8 cellular contexts compared by ENCODE assay signal in genomic region chr1:215606564-215607168, GRCh38. TPM values are rescaled to one million over a fixed set of nuclear protein-coding genes. Genes with fewer than 3 reads are reported as not detected.
DNase-seq lines count a peak whose midpoint lies in the region; TF ChIP-seq lines count a peak whose summit lies in the region.

No MANE protein-coding gene starts in this region.

- H3K27ac Mint-ChIP-seq in endothelial cell (ENCODE audit: unreplicated experiment): no peak overlapping the region

- no peaks in the 10 kb centered on the region for H3K9me3 ChIP-seq in transverse colon
- no peaks in the 10 kb centered on the region for H3K9me3 ChIP-seq in uterus

- H3K27me3 ChIP-seq in transverse colon: no peaks in the 10 kb centered on the region
- H3K27me3 ChIP-seq in uterus: no peaks in the 10 kb centered on the region

- 74 to 89% methylated on average over 2 of the region's 2 CpGs for WGBS in transverse colon (ENCODE audit: low coverage in 1 of 2), 2 donors

- peak; percentile 65 for TF ChIP-seq CTCF in endothelial cell (IDR thresholded peaks at IDR 0.05; ENCODE audit: unreplicated experiment)
- peak; percentile 31 to 48 (median 35) for TF ChIP-seq CTCF in transverse colon (IDR thresholded peaks at IDR 0.05)
- TF ChIP-seq CTCF in uterus (IDR thresholded peaks at IDR 0.05): peak in 2 of 4 experiments; percentile 34 to 39

- H3K36me3 ChIP-seq in transverse colon (peaks cover 0 to 36% (median 4%) of the 10 kb centered on the region in 4 donors), uterus (no peaks in the 10 kb centered on the region)

- intact Hi-C loops in transverse colon (cut with DNase I; ENCODE audit: low total_unique reads) (no loop called here), uterus (cut with DNase I; ENCODE audit: low total_unique reads) (no loop called here)

- peaks cover 0 to 3% (median under 1%) of the 10 kb centered on the region in 4 donors for H3K4me1 ChIP-seq in transverse colon
- H3K4me1 ChIP-seq in uterus: no peaks in the 10 kb centered on the region

- TF ChIP-seq POLR2A in transverse colon (IDR thresholded peaks at IDR 0.05) (no peak), uterus (IDR thresholded peaks at IDR 0.05) (no peak)

- H3K27me3 Mint-ChIP-seq in endothelial cell (ENCODE audit: unreplicated experiment): no peaks in the 10 kb centered on the region

- no peak overlapping the region for H3K4me3 ChIP-seq in transverse colon
- H3K4me3 ChIP-seq in uterus: no peak overlapping the region

- no peaks in the 10 kb centered on the region for H3K4me1 Mint-ChIP-seq in endothelial cell (ENCODE audit: unreplicated experiment)

- in situ Hi-C loops in transverse colon (cut with MboI; ENCODE audit: low pct_ligation_motif_present in 1 of 4, low pct_unique_long_range_greater_than_20kb in 1 of 4, low sequenced_read_pairs in 3 of 4): no loop called here

- TF ChIP-seq EP300 in transverse colon (IDR thresholded peaks at IDR 0.05; ENCODE audit: low read depth): no peak

- H3K27ac ChIP-seq in transverse colon: no peak overlapping the region
- H3K27ac ChIP-seq in uterus: no peak overlapping the region

- H3K36me3 Mint-ChIP-seq in endothelial cell (ENCODE audit: low read depth, unreplicated experiment): peaks cover 6% of the 10 kb centered on the region

- H3K4me3 Mint-ChIP-seq in endothelial cell (ENCODE audit: unreplicated experiment): no peak overlapping the region

- peak; percentile 20 for DNase-seq in SKM-1 treated with dmso at 0.1 percent for 144 hours (lab: John Stamatoyannopoulos, UW; ENCODE audit: unreplicated experiment)
- DNase-seq in SKM-1 (lab: John Stamatoyannopoulos, UW; ENCODE audit: unreplicated experiment): no peak
- DNase-seq in M059J (ENCODE audit: low read depth): peak; percentile 27
- DNase-seq in endothelial cell (ENCODE audit: low spot score): no peak
- DNase-seq in transverse colon: no peak
- DNase-seq in NCI-H128 (lab: John Stamatoyannopoulos, UW; ENCODE audit: unreplicated experiment): no peak
- no peak for DNase-seq in uterus
- DNase-seq in effector CD4-positive, alpha-beta T cell: no peak

- no peaks in the 10 kb centered on the region for H3K9me3 Mint-ChIP-seq in endothelial cell (ENCODE audit: unreplicated experiment)

RNA-seq across cellular contexts. Expression of gene KCTD3, which starts 39.6 kb away (rescaled TPM):
- 15.6 and 22.6 TPM in 2 replicates for total RNA-seq in M059J (2014; rRNA removed; shearing (Covaris generic))
- 32.9 TPM for total RNA-seq in endothelial cell (ENCODE audit: unreplicated experiment)
- 10 to 100 TPM; 33.4 to 80.4 (median 59.1) TPM for total RNA-seq in transverse colon
- total RNA-seq in uterus: 10 to 100 TPM; 43.2 to 92.4 (median 53.7) TPM

Comparison
In these comparisons a context has a peak if more than half of its experiments do, and no peak if none do; other contexts are left out.
1. DNase-seq: peak in SKM-1 treated with dmso at 0.1 percent for 144 hours (single experiment) and M059J (single experiment); none in SKM-1 (single experiment), endothelial cell (single experiment), transverse colon (single experiment), NCI-H128 (single experiment), uterus (0 of 2) and effector CD4-positive, alpha-beta T cell (single experiment).